Comparison of ENCODE assay signal across 17 cellular contexts in genomic region chr1:24450857-24451397, GRCh38. TPM values are rescaled to one million over a fixed set of nuclear protein-coding genes. Genes with fewer than 3 reads are reported as not detected.
A peak's percentile ranks its signal among the peaks of the same experiment; 100 is the strongest.
DNase-seq lines count a peak whose midpoint lies in the region; ATAC-seq and TF ChIP-seq lines count a peak whose summit lies in the region.
"Had no signal": no experiment of that assay in that cellular context is flagged by ENCODE, and none has a peak within 500 bp of the region (broad histone marks: within the 10 kb centered on the region; RNA-seq: fewer than 3 reads in every experiment).

No MANE protein-coding gene starts in this region.

- TF ChIP-seq CTCF in stomach (IDR thresholded peaks at IDR 0.05): no peak

- no peak overlapping the region for H3K4me3 Mint-ChIP-seq in T-helper 2 cell treated with Interferon-gamma antibody and Interleukin-4, amounts not matched to agents 5 μg/mL and 100 μg/mL, for 36 hours
- no peak overlapping the region for H3K4me3 Mint-ChIP-seq in activated naive CD8-positive, alpha-beta T cell
- H3K4me3 Mint-ChIP-seq in activated naive CD8-positive, alpha-beta T cell treated with anti-CD3 and anti-CD28 coated beads, Interleukin-2, amount 50 U/mL, for 24 hours: no peak overlapping the region
- no peak overlapping the region for H3K4me3 Mint-ChIP-seq in activated T-helper 17 cell treated with anti-CD3 and anti-CD28 coated beads, Interleukin-2, amount 50 U/mL, for 72 hours
- H3K4me3 Mint-ChIP-seq in naive thymus-derived CD8-positive, alpha-beta T cell: no peak overlapping the region
- H3K4me3 Mint-ChIP-seq: CD14-positive monocyte; CD8-positive, alpha-beta T cell had no signal

- no peak overlapping the region for H4K8ac ChIP-seq in mesenchymal stem cell (ENCODE audit: low read length)

- ATAC-seq in activated naive CD8-positive, alpha-beta T cell treated with anti-CD3 and anti-CD28 coated beads, Interleukin-2, amount 50 U/mL, for 24 hours: no peak
- no peak for ATAC-seq in activated T-helper 17 cell treated with anti-CD3 and anti-CD28 coated beads, Interleukin-2, amount 50 U/mL, for 72 hours (replicated peaks)
- ATAC-seq in naive thymus-derived CD8-positive, alpha-beta T cell: no peak
- ATAC-seq: CD8-positive, alpha-beta T cell; HCT116 had no signal

- H3K4me2 ChIP-seq in mesenchymal stem cell (ENCODE audit: low read length, poor library complexity, severe bottlenecking): no peak overlapping the region

- peak overlapping the region in 1 of 2 experiments; percentile 2 for H3K14ac ChIP-seq in mesenchymal stem cell (ENCODE audit: low read length in 2 of 2)

- no peaks in the 10 kb centered on the region for H3K79me1 ChIP-seq in mesenchymal stem cell (replicated peaks; ENCODE audit: low read length, poor library complexity, severe bottlenecking)

- TF ChIP-seq EP300 in stomach (IDR thresholded peaks at IDR 0.05): no peak

- no peaks in the 10 kb centered on the region for H3K4me1 ChIP-seq in stomach
- no peaks in the 10 kb centered on the region for H3K4me1 ChIP-seq in mesenchymal stem cell (ENCODE audit: control insufficient read depth, insufficient read depth, low read depth, low read length)

- POLR2A ChIA-PET in naive thymus-derived CD8-positive, alpha-beta T cell (lab: Charles Lee): no interaction called here

- no peak overlapping the region for H3K9ac ChIP-seq in mesenchymal stem cell (ENCODE audit: low read length)
- H3K9ac ChIP-seq: GM23248 had no signal

- no peaks in the 10 kb centered on the region for H3K9me3 Mint-ChIP-seq in T-helper 2 cell treated with Interferon-gamma antibody and Interleukin-4, amounts not matched to agents 5 μg/mL and 100 μg/mL, for 36 hours
- H3K9me3 Mint-ChIP-seq in activated naive CD8-positive, alpha-beta T cell (ENCODE audit: low read depth): no peaks in the 10 kb centered on the region
- no peaks in the 10 kb centered on the region for H3K9me3 Mint-ChIP-seq in activated naive CD8-positive, alpha-beta T cell treated with anti-CD3 and anti-CD28 coated beads, Interleukin-2, amount 50 U/mL, for 24 hours
- no peaks in the 10 kb centered on the region for H3K9me3 Mint-ChIP-seq in activated T-helper 17 cell treated with anti-CD3 and anti-CD28 coated beads, Interleukin-2, amount 50 U/mL, for 72 hours
- no peaks in the 10 kb centered on the region for H3K9me3 Mint-ChIP-seq in naive thymus-derived CD8-positive, alpha-beta T cell
- H3K9me3 Mint-ChIP-seq: CD14-positive monocyte; CD8-positive, alpha-beta T cell had no signal

- H3K4me3 ChIP-seq in stomach (no peak overlapping the region), mesenchymal stem cell (ENCODE audit: insufficient read depth in 1 of 2, low read depth in 1 of 2, low read length in 2 of 2) (no peak overlapping the region)
- H3K4me3 ChIP-seq: GM23248 had no signal

- no peak for DNase-seq in T-helper 2 cell treated with Interferon-gamma antibody and Interleukin-4, amounts not matched to agents 5 μg/mL and 100 μg/mL, for 36 hours (ENCODE audit: low spot score)
- DNase-seq in T-helper 2 cell (no peak), stomach (no peak), mesenchymal stem cell (no peak)
- no peak for DNase-seq in activated naive CD8-positive, alpha-beta T cell treated with anti-CD3 and anti-CD28 coated beads, Interleukin-2, amount 50 U/mL, for 24 hours
- no peak for DNase-seq in naive thymus-derived CD8-positive, alpha-beta T cell
- DNase-seq: CD8-positive, alpha-beta T cell; COR-L47; DMS153; DMS79 treated with DMSO at 0.1 percent for 48 hours; EL; GM23248 had no signal

- intact Hi-C loops in stomach (cut with DNase I; ENCODE audit: low total_unique reads): no loop called here

- H2BK5ac ChIP-seq in mesenchymal stem cell (ENCODE audit: low read depth, low read length, poor library complexity, severe bottlenecking): no peak overlapping the region

- no peak overlapping the region for H4K91ac ChIP-seq in mesenchymal stem cell (ENCODE audit: low read length)

- H3K9me3 ChIP-seq in stomach (no peaks in the 10 kb centered on the region), mesenchymal stem cell (ENCODE audit: control insufficient read depth, low read length) (no peaks in the 10 kb centered on the region)

- H3K4ac ChIP-seq in mesenchymal stem cell (ENCODE audit: low read depth in 1 of 2, low read length in 2 of 2): no peak overlapping the region

- H3K27ac ChIP-seq in stomach (no peak overlapping the region), mesenchymal stem cell (ENCODE audit: low read length, poor library complexity, severe bottlenecking) (no peak overlapping the region)
- H3K27ac ChIP-seq: 22Rv1, GM23248 had no signal

- peak overlapping the region; percentile 46 for H3K27ac Mint-ChIP-seq in T-helper 2 cell treated with Interferon-gamma antibody and Interleukin-4, amounts not matched to agents 5 μg/mL and 100 μg/mL, for 36 hours
- H3K27ac Mint-ChIP-seq in activated naive CD8-positive, alpha-beta T cell: peak overlapping the region; percentile 28
- H3K27ac Mint-ChIP-seq in activated naive CD8-positive, alpha-beta T cell treated with anti-CD3 and anti-CD28 coated beads, Interleukin-2, amount 50 U/mL, for 24 hours: no peak overlapping the region
- H3K27ac Mint-ChIP-seq in activated T-helper 17 cell treated with anti-CD3 and anti-CD28 coated beads, Interleukin-2, amount 50 U/mL, for 72 hours: peak overlapping the region; percentile 63
- peak overlapping the region in 7 of 10 donors; percentile 31 to 80 (median 46) for H3K27ac Mint-ChIP-seq in naive thymus-derived CD8-positive, alpha-beta T cell
- H3K27ac Mint-ChIP-seq: CD8-positive, alpha-beta T cell had no signal

- H3K36me3 Mint-ChIP-seq in T-helper 2 cell treated with Interferon-gamma antibody and Interleukin-4, amounts not matched to agents 5 μg/mL and 100 μg/mL, for 36 hours (ENCODE audit: low read depth): peaks cover 45% of the 10 kb centered on the region
- peaks cover 22% of the 10 kb centered on the region for H3K36me3 Mint-ChIP-seq in activated naive CD8-positive, alpha-beta T cell
- H3K36me3 Mint-ChIP-seq in activated naive CD8-positive, alpha-beta T cell treated with anti-CD3 and anti-CD28 coated beads, Interleukin-2, amount 50 U/mL, for 24 hours (ENCODE audit: low read depth): peaks cover 37% of the 10 kb centered on the region
- peaks cover 88% of the 10 kb centered on the region for H3K36me3 Mint-ChIP-seq in activated T-helper 17 cell treated with anti-CD3 and anti-CD28 coated beads, Interleukin-2, amount 50 U/mL, for 72 hours (ENCODE audit: low read depth)
- peaks cover 9 to 90% (median 34%) of the 10 kb centered on the region in 3 donors for H3K36me3 Mint-ChIP-seq in naive thymus-derived CD8-positive, alpha-beta T cell

- peaks cover 9 to 98% (median 87%) of the 10 kb centered on the region in 4 donors for H3K36me3 ChIP-seq in stomach
- H3K36me3 ChIP-seq in mesenchymal stem cell (ENCODE audit: control insufficient read depth in 1 of 2, insufficient read depth in 2 of 2, low read depth in 1 of 2, low read length in 2 of 2): peaks cover 27 to 44% of the 10 kb centered on the region in 2 experiments

- H3K23ac ChIP-seq in mesenchymal stem cell (ENCODE audit: low read length in 2 of 2): no peak overlapping the region

- no peak overlapping the region for H2BK120ac ChIP-seq in mesenchymal stem cell (ENCODE audit: low read depth, low read length)

- no peaks in the 10 kb centered on the region for H3K27me3 Mint-ChIP-seq in T-helper 2 cell treated with Interferon-gamma antibody and Interleukin-4, amounts not matched to agents 5 μg/mL and 100 μg/mL, for 36 hours (ENCODE audit: low read depth)
- no peaks in the 10 kb centered on the region for H3K27me3 Mint-ChIP-seq in activated naive CD8-positive, alpha-beta T cell
- no peaks in the 10 kb centered on the region for H3K27me3 Mint-ChIP-seq in activated naive CD8-positive, alpha-beta T cell treated with anti-CD3 and anti-CD28 coated beads, Interleukin-2, amount 50 U/mL, for 24 hours
- H3K27me3 Mint-ChIP-seq in activated T-helper 17 cell treated with anti-CD3 and anti-CD28 coated beads, Interleukin-2, amount 50 U/mL, for 72 hours: no peaks in the 10 kb centered on the region
- H3K27me3 Mint-ChIP-seq in naive thymus-derived CD8-positive, alpha-beta T cell: no peaks in the 10 kb centered on the region

- no peak overlapping the region for H3K18ac ChIP-seq in mesenchymal stem cell (ENCODE audit: low read depth in 1 of 2, low read length in 2 of 2)

- no peak overlapping the region for H2BK15ac ChIP-seq in mesenchymal stem cell (ENCODE audit: low read depth, poor library complexity, severe bottlenecking)

- no peaks in the 10 kb centered on the region for H3K4me1 Mint-ChIP-seq in T-helper 2 cell treated with Interferon-gamma antibody and Interleukin-4, amounts not matched to agents 5 μg/mL and 100 μg/mL, for 36 hours (ENCODE audit: low read depth)
- no peaks in the 10 kb centered on the region for H3K4me1 Mint-ChIP-seq in activated naive CD8-positive, alpha-beta T cell (ENCODE audit: low read depth)
- no peaks in the 10 kb centered on the region for H3K4me1 Mint-ChIP-seq in activated naive CD8-positive, alpha-beta T cell treated with anti-CD3 and anti-CD28 coated beads, Interleukin-2, amount 50 U/mL, for 24 hours
- H3K4me1 Mint-ChIP-seq in activated T-helper 17 cell treated with anti-CD3 and anti-CD28 coated beads, Interleukin-2, amount 50 U/mL, for 72 hours: no peaks in the 10 kb centered on the region
- H3K4me1 Mint-ChIP-seq in naive thymus-derived CD8-positive, alpha-beta T cell: peaks cover 0 to 8% (median 6%) of the 10 kb centered on the region in 4 donors

- no peak overlapping the region for H2AK5ac ChIP-seq in mesenchymal stem cell (ENCODE audit: low read length, severe bottlenecking)

- TF ChIP-seq POLR2A in stomach (IDR thresholded peaks at IDR 0.05): no peak

- no peak overlapping the region for H2BK12ac ChIP-seq in mesenchymal stem cell (ENCODE audit: low read length in 2 of 2)

- WGBS in stomach, 5 donors: 87 to 95% (median 92%) methylated on average over 5 of the region's 5 CpGs
- WGBS in mesenchymal stem cell: 99% methylated on average over 5 of the region's 5 CpGs

- no peak overlapping the region for H2AFZ ChIP-seq in mesenchymal stem cell (ENCODE audit: low read depth, low read length)
- H2AFZ ChIP-seq: GM23248 had no signal

- H3K27me3 ChIP-seq in stomach: no peaks in the 10 kb centered on the region
- peaks cover 0 to 26% of the 10 kb centered on the region in 2 experiments for H3K27me3 ChIP-seq in mesenchymal stem cell (ENCODE audit: control insufficient read depth in 1 of 2, insufficient read depth in 1 of 2, low read length in 2 of 2)

RNA-seq across cellular contexts. Expression of gene NIPAL3, which starts 35.3 kb away (rescaled TPM):
- 10 to 100 TPM; 30.0 to 38.5 TPM for total RNA-seq in activated T-helper 17 cell treated with anti-CD3 and anti-CD28 coated beads, Interleukin-2, amount 50 U/mL, for 72 hours
- 10 to 100 TPM; 58.3 to 59.3 TPM for total RNA-seq in naive thymus-derived CD8-positive, alpha-beta T cell
- polyA plus RNA-seq in naive thymus-derived CD8-positive, alpha-beta T cell: 10 to 100 TPM; 57.5 to 90.4 (median 89.5) TPM
- 100 to 1,000 TPM in 1 of 5 donors, 10 to 100 TPM in 3, 1 to 10 TPM in 1; 3.5 to 122 (median 33.0) TPM for total RNA-seq in stomach
- polyA plus RNA-seq in stomach: 1 to 10 TPM; 3.2 to 7.5 (median 7.1) TPM
- polyA plus RNA-seq in mesenchymal stem cell (2013, experiment 1 of 2): 21.6 TPM
- polyA plus RNA-seq in mesenchymal stem cell (2013, experiment 2 of 2): 21.8 TPM

RNA-seq across cellular contexts. Expression of gene STPG1, which starts 37.3 kb away (rescaled TPM):
- total RNA-seq in activated T-helper 17 cell treated with anti-CD3 and anti-CD28 coated beads, Interleukin-2, amount 50 U/mL, for 72 hours: 1 to 10 TPM; 6.5 to 7.0 TPM
- total RNA-seq in naive thymus-derived CD8-positive, alpha-beta T cell: 1 to 10 TPM; 5.5 to 5.9 TPM
- 1 to 10 TPM; 4.1 to 6.8 (median 6.1) TPM for polyA plus RNA-seq in naive thymus-derived CD8-positive, alpha-beta T cell
- total RNA-seq in stomach: 10 to 100 TPM in 1 of 5 donors, 1 to 10 TPM in 2, under 1 TPM in 1, not detected in 1; 0.45 to 51.0 (median 6.6) TPM
- polyA plus RNA-seq in stomach: 1 to 10 TPM; 3.2 to 5.2 (median 3.7) TPM
- polyA plus RNA-seq in mesenchymal stem cell (2013, experiment 1 of 2): 9.8 TPM
- 8.9 TPM for polyA plus RNA-seq in mesenchymal stem cell (2013, experiment 2 of 2)

RNA-seq across cellular contexts. Expression of gene RCAN3, which starts 51.7 kb away (rescaled TPM):
- total RNA-seq in activated T-helper 17 cell treated with anti-CD3 and anti-CD28 coated beads, Interleukin-2, amount 50 U/mL, for 72 hours: 10 to 100 TPM; 38.6 to 54.6 TPM
- total RNA-seq in naive thymus-derived CD8-positive, alpha-beta T cell: 100 to 1,000 TPM; 212 to 217 TPM
- 100 to 1,000 TPM; 103 to 152 (median 150) TPM for polyA plus RNA-seq in naive thymus-derived CD8-positive, alpha-beta T cell
- 10 to 100 TPM in 2 of 5 donors, 1 to 10 TPM in 3; 2.9 to 52.0 (median 9.3) TPM for total RNA-seq in stomach
- 10 to 100 TPM in 1 of 3 donors, 1 to 10 TPM in 2; 5.7 to 10.7 (median 5.9) TPM for polyA plus RNA-seq in stomach
- polyA plus RNA-seq in mesenchymal stem cell (2013, experiment 1 of 2): 16.3 TPM
- polyA plus RNA-seq in mesenchymal stem cell (2013, experiment 2 of 2): 16.9 TPM
